In genomic region chr13:106573279-106573831, GRCh38 we compare ENCODE assay signal across 16 cellular contexts. TPM values are rescaled to one million over a fixed set of nuclear protein-coding genes. Genes with fewer than 3 reads are reported as not detected.
A peak's percentile ranks its signal among the peaks of the same experiment; 100 is the strongest.
DNase-seq lines count a peak whose midpoint lies in the region; ATAC-seq and TF ChIP-seq lines count a peak whose summit lies in the region.
"Had no signal": no experiment of that assay in that cellular context is flagged by ENCODE, and none has a peak within 500 bp of the region (broad histone marks: within the 10 kb centered on the region; RNA-seq: fewer than 3 reads in every experiment).

No MANE protein-coding gene starts in this region.

- H2AFZ ChIP-seq in ACC112 (ENCODE audit: low read length, unreplicated experiment), result no peak overlapping the region
- H2AFZ ChIP-seq: parathyroid adenoma had no signal

- H3K27me3 ChIP-seq in ACC112 (ENCODE audit: insufficient read depth, low read length), result no peaks in the 10 kb centered on the region
- H3K27me3 ChIP-seq: body of pancreas had no signal

- ATAC-seq in sciatic nerve, result peak; percentile 86
- no peak for ATAC-seq in GM18870 (IDR thresholded peaks at IDR 0.05; ENCODE audit: unreplicated experiment)
- ATAC-seq in GM21515 (IDR thresholded peaks at IDR 0.05; ENCODE audit: unreplicated experiment), result no peak
- ATAC-seq: activated CD8-positive, alpha-beta memory T cell treated with anti-CD3 and anti-CD28 coated beads, Interleukin-2, amount 10 ng/mL, durations not matched to agents 7 days and 5 days; body of pancreas had no signal

- TF ChIP-seq CTCF in fibroblast of mammary gland (conservative IDR thresholded peaks at IDR 0.05; ENCODE audit: control insufficient read depth, insufficient read depth, low read depth, low read length), result no peak

- peaks cover 6% of the 10 kb centered on the region for H3K4me1 ChIP-seq in ACC112 (ENCODE audit: control insufficient read depth, insufficient read depth, low read length, unreplicated experiment)
- H3K4me1 ChIP-seq: parathyroid adenoma had no signal

- no peak overlapping the region for H3K27ac ChIP-seq in ACC112 (ENCODE audit: low read depth, low read length)
- H3K27ac ChIP-seq: body of pancreas, parathyroid adenoma, WERI-Rb-1 had no signal

- DNase-seq in LHCN-M2 (ENCODE audit: low read depth) (peak; percentile 49), fibroblast of mammary gland (ENCODE audit: low read depth) (peak; percentile 93), sciatic nerve (ENCODE audit: low spot score) (no peak), amniotic stem cell (lab: John Stamatoyannopoulos, UW) (no peak)
- DNase-seq in activated CD4-positive, alpha-beta T cell treated with anti-CD3 and anti-CD28 coated beads, Interleukin-2, amount 50 U/mL, for 4 hours, result no peak
- DNase-seq: activated CD8-positive, alpha-beta memory T cell treated with anti-CD3 and anti-CD28 coated beads, Interleukin-2, amount 10 ng/mL, durations not matched to agents 7 days and 5 days; activated gamma-delta T cell treated with Interleukin-2 at 50 U/mL for 16 hours; NCI-H1048; NCI-H2107; NCI-H82; WERI-Rb-1 had no signal

- intact Hi-C loops in sciatic nerve (cut with DNase I), result no loop called here

- no peaks in the 10 kb centered on the region for H3K79me2 ChIP-seq in ACC112 (ENCODE audit: control insufficient read depth, insufficient read depth, low read length, unreplicated experiment)
- H3K79me2 ChIP-seq: parathyroid adenoma had no signal

- H3K4me3 ChIP-seq in ACC112 (ENCODE audit: low read depth, low read length) (peak overlapping the region; percentile 28; the same call in 1 of the 2 replicates), fibroblast of mammary gland (ENCODE audit: control insufficient read depth, low read depth, low read length) (no peak overlapping the region)
- H3K4me3 ChIP-seq: body of pancreas had no signal

- H3K36me3 ChIP-seq in ACC112 (ENCODE audit: insufficient read depth, low read length), result no peaks in the 10 kb centered on the region
- H3K36me3 ChIP-seq: WERI-Rb-1 had no signal

RNA-seq across cellular contexts. Expression of gene ARGLU1, which starts 5.4 kb away (rescaled TPM):
- total RNA-seq in LHCN-M2 (2014; rRNA removed) (59.8 and 64.0 TPM in 2 replicates), sciatic nerve (150 TPM)
- polyA plus RNA-seq in LHCN-M2 (2012), result 34.8 TPM

RNA-seq across cellular contexts. Expression of gene EFNB2, which starts 37.9 kb away (rescaled TPM):
- total RNA-seq in LHCN-M2 (2014; rRNA removed) (10.1 and 11.8 TPM in 2 replicates), sciatic nerve (37.0 TPM)
- 13.4 TPM for polyA plus RNA-seq in LHCN-M2 (2012)

Comparison
In these comparisons a context has a peak if more than half of its experiments do, and no peak if none do; other contexts are left out.
1. DNase-seq: peak in LHCN-M2 (single experiment) and fibroblast of mammary gland (single experiment); none in sciatic nerve (single experiment), activated CD4-positive, alpha-beta T cell treated with anti-CD3 and anti-CD28 coated beads, Interleukin-2, amount 50 U/mL, for 4 hours (0 of 2) and amniotic stem cell (single experiment).